In the genomic region with DNA sequence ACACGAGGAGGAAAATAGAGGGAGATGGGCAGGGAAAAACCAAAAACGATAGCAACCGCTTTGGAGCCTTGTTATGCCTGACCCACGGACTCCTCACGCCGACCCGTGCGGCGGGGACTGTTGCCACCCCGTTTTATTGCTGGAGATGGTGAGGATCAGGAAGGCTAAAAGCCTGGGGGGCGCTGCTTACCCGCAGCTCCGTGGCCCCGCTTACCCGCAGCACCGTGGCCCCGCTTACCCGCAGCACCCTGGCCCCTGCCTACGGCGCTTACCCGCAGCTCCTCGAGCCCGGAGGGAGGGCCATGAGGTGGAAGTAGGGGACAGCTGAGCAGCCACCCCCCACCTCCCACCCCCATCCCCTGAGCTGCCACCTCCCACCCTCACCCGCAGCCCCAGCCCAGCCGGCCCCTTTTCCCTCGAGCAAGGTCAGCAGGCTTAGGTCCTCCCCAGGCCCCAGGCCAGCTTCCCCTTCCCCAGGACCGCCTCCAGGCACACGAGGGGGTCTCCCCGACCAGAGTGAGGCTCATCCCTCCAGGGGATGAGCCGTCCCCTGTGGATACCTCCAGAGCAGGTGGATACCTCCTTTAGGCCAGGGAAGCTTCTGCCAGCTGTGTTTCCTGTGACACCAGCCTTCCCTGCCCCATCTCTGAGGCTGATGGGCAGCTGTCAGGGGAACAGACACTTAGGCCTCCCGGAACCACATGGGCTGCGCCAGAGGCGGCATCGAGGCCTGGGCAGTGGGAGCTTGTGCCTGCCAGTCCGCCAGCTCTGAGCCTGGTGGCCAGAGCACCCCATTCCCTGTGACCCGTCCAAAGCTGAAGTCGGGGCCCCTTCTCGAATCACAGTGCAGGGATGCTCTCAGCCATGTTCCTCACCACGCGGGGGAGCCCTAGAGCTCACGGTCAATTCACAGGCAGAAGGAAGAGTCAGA, we compare ENCODE assay signal across 8 cellular contexts.
A peak's percentile ranks its signal among the peaks of the same experiment; 100 is the strongest.
DNase-seq lines count a peak whose midpoint lies in the region; ATAC-seq and TF ChIP-seq lines count a peak whose summit lies in the region.

No MANE protein-coding gene starts in this region.

- H3K36me3 Mint-ChIP-seq in memory B cell, result no peaks in the 10 kb centered on the region

- no peak overlapping the region for H3K27ac Mint-ChIP-seq in memory B cell

- no peaks in the 10 kb centered on the region for H4K20me1 ChIP-seq in KMS-11 (ENCODE audit: insufficient read depth)

- DNase-seq in DMS114 treated with DMSO at 0.1 percent for 48 hours (lab: John Stamatoyannopoulos, UW; ENCODE audit: unreplicated experiment) (peak; percentile 25), cardiac fibroblast (ENCODE audit: low read depth in 2 of 2) (peak; percentile 28 to 43), memory B cell (ENCODE audit: low spot score in 2 of 2) (peak; percentile 79 to 85), GM19238 (ENCODE audit: insufficient read length, low spot score) (no peak), NCI-H510A treated with DMSO at 0.1 percent for 48 hours (lab: John Stamatoyannopoulos, UW) (no peak)
- DNase-seq in activated CD4-positive, CD25-positive, alpha-beta regulatory T cell (lab: John Stamatoyannopoulos, UW), result peak; percentile 33 to 78 (median 56)
- DNase-seq in stimulated activated CD8-positive, alpha-beta memory T cell treated with anti-CD3 and anti-CD28 coated beads, Interleukin-4, amount 100 ng/mL, for 1 hour (ENCODE audit: low read depth in 2 of 2, low spot score in 1 of 2), result peak; percentile 45 to 51

- H3K9ac ChIP-seq in KMS-11, result no peak overlapping the region; the same call in 1 of the 2 replicates

- no peak overlapping the region for H3K4me3 Mint-ChIP-seq in memory B cell

- ATAC-seq in memory B cell (ENCODE audit: low read depth), result peak; percentile 80

- H3K4me2 ChIP-seq in KMS-11, result peak overlapping the region; percentile 78

- peaks cover 9% of the 10 kb centered on the region for H3K4me1 Mint-ChIP-seq in memory B cell

- peaks cover 10% of the 10 kb centered on the region for H3K4me1 ChIP-seq in KMS-11 (ENCODE audit: low read depth, poor library complexity, severe bottlenecking)

- no peak overlapping the region for H3K27ac ChIP-seq in KMS-11

- peak overlapping the region; percentile 97 for H2AFZ ChIP-seq in KMS-11 (ENCODE audit: low read depth)

- TF ChIP-seq CTCF in KMS-11 (conservative IDR thresholded peaks at IDR 0.05; ENCODE audit: low read depth, low read length) (peak; percentile 84), cardiac fibroblast (IDR thresholded peaks at IDR 0.05; ENCODE audit: low read depth, low read length) (peak; percentile 71)

- H3K79me2 ChIP-seq in KMS-11 (ENCODE audit: insufficient read depth, low read depth), result no peaks in the 10 kb centered on the region

- no peaks in the 10 kb centered on the region for H3K36me3 ChIP-seq in KMS-11 (ENCODE audit: insufficient read depth)

- H3K27me3 Mint-ChIP-seq in memory B cell, result peaks cover 21% of the 10 kb centered on the region

- no peaks in the 10 kb centered on the region for H3K9me3 Mint-ChIP-seq in memory B cell

- peaks cover 33% of the 10 kb centered on the region for H3K27me3 ChIP-seq in KMS-11 (ENCODE audit: insufficient read depth, low read depth)

- H3K4me3 ChIP-seq in KMS-11 (IDR thresholded peaks at IDR 0.05; ENCODE audit: insufficient read depth, low read depth, low read length), result no peak overlapping the region
- H3K4me3 ChIP-seq in cardiac fibroblast (replicated peaks in 1 of 2; ENCODE audit: low read depth in 2 of 2, low read length in 2 of 2), result no peak overlapping the region

Comparison
In these comparisons a context has a peak if more than half of its experiments do, and no peak if none do; other contexts are left out.
1. DNase-seq: peak in DMS114 treated with DMSO at 0.1 percent for 48 hours (single experiment), activated CD4-positive, CD25-positive, alpha-beta regulatory T cell (4 of 4), cardiac fibroblast (2 of 2), memory B cell (2 of 2) and stimulated activated CD8-positive, alpha-beta memory T cell treated with anti-CD3 and anti-CD28 coated beads, Interleukin-4, amount 100 ng/mL, for 1 hour (2 of 2); none in GM19238 (single experiment) and NCI-H510A treated with DMSO at 0.1 percent for 48 hours (single experiment).